Comparison of ENCODE assay signal across 10 cellular contexts in genomic region chr4:4419896-4420295, GRCh38.
"Had no signal": no experiment of that assay in that cellular context is flagged by ENCODE, and none has a peak within 500 bp of the region (broad histone marks: within the 10 kb centered on the region; RNA-seq: fewer than 3 reads in every experiment).

No MANE protein-coding gene starts in this region.

- H3K4me3 Mint-ChIP-seq: activated CD4-positive, alpha-beta T cell treated with anti-CD3 and anti-CD28 coated beads, Interleukin-2, amount 10 ng/mL, durations not matched to agents 24 days and 14 days; memory B cell; natural killer cell treated with Interleukin-12 subunit alpha and Interleukin-12 subunit beta and Interleukin-15 and Interleukin-18, amount 100 ng/mL, for 72 hours; stimulated activated memory B cell treated with anti-CD40 and anti-IgM and Interleukin-4, amounts not matched to agents 10 μg/mL and 1 μg/mL and 100 μg/mL, for 72 hours had no signal

- H3K4me1 Mint-ChIP-seq: memory B cell; stimulated activated memory B cell treated with anti-CD40 and anti-IgM and Interleukin-4, amounts not matched to agents 10 μg/mL and 1 μg/mL and 100 μg/mL, for 72 hours had no signal

- H3K4me1 ChIP-seq: left ventricle myocardium inferior, thyroid gland had no signal

- DNase-seq: activated CD4-positive, alpha-beta T cell treated with anti-CD3 and anti-CD28 coated beads, Interleukin-2, amount 10 ng/mL, durations not matched to agents 24 days and 14 days; activated CD4-positive, CD25-positive, alpha-beta regulatory T cell; activated gamma-delta T cell; left ventricle myocardium inferior; nucleus accumbens; thyroid gland had no signal

- ATAC-seq: esophagus mucosa; natural killer cell treated with Interleukin-12 subunit alpha and Interleukin-12 subunit beta and Interleukin-15 and Interleukin-18, amount 100 ng/mL, for 72 hours; stimulated activated memory B cell treated with anti-CD40 and anti-IgM and Interleukin-4, amounts not matched to agents 10 μg/mL and 1 μg/mL and 100 μg/mL, for 72 hours had no signal

- H3K27me3 ChIP-seq: thyroid gland had no signal

- H3K27ac ChIP-seq: left ventricle myocardium inferior, thyroid gland had no signal

- H3K9me3 ChIP-seq: left ventricle myocardium inferior, thyroid gland had no signal

- H3K27me3 Mint-ChIP-seq: activated CD4-positive, alpha-beta T cell treated with anti-CD3 and anti-CD28 coated beads, Interleukin-2, amount 10 ng/mL, durations not matched to agents 24 days and 14 days; memory B cell; natural killer cell treated with Interleukin-12 subunit alpha and Interleukin-12 subunit beta and Interleukin-15 and Interleukin-18, amount 100 ng/mL, for 72 hours; stimulated activated memory B cell treated with anti-CD40 and anti-IgM and Interleukin-4, amounts not matched to agents 10 μg/mL and 1 μg/mL and 100 μg/mL, for 72 hours had no signal

- H3K27ac Mint-ChIP-seq: activated CD4-positive, alpha-beta T cell treated with anti-CD3 and anti-CD28 coated beads, Interleukin-2, amount 10 ng/mL, durations not matched to agents 24 days and 14 days; memory B cell; natural killer cell treated with Interleukin-12 subunit alpha and Interleukin-12 subunit beta and Interleukin-15 and Interleukin-18, amount 100 ng/mL, for 72 hours; stimulated activated memory B cell treated with anti-CD40 and anti-IgM and Interleukin-4, amounts not matched to agents 10 μg/mL and 1 μg/mL and 100 μg/mL, for 72 hours had no signal

- H3K9me3 Mint-ChIP-seq: activated CD4-positive, alpha-beta T cell treated with anti-CD3 and anti-CD28 coated beads, Interleukin-2, amount 10 ng/mL, durations not matched to agents 24 days and 14 days; natural killer cell treated with Interleukin-12 subunit alpha and Interleukin-12 subunit beta and Interleukin-15 and Interleukin-18, amount 100 ng/mL, for 72 hours had no signal

- H3K4me3 ChIP-seq: left ventricle myocardium inferior, thyroid gland had no signal
